In genomic region chr1:67723126-67723525, GRCh38 we compare ENCODE assay signal across 15 cellular contexts. TPM values are rescaled to one million over a fixed set of nuclear protein-coding genes. Genes with fewer than 3 reads are reported as not detected.
DNase-seq lines count a peak whose midpoint lies in the region; ATAC-seq and TF ChIP-seq lines count a peak whose summit lies in the region.
"Had no signal": no experiment of that assay in that cellular context is flagged by ENCODE, and none has a peak within 500 bp of the region (broad histone marks: within the 10 kb centered on the region; RNA-seq: fewer than 3 reads in every experiment).

No MANE protein-coding gene starts in this region.

- CTCF ChIA-PET in PC-9 (lab: Charles Lee) = no interaction called here

- peak overlapping the region; percentile 24; the same call in 1 of the 2 replicates for H3K27ac ChIP-seq in PC-9
- peak overlapping the region; percentile 96 for H3K27ac ChIP-seq in epithelial cell of prostate
- peak overlapping the region; percentile 20 for H3K27ac ChIP-seq in psoas muscle
- H3K27ac ChIP-seq in body of pancreas = peak overlapping the region in 1 of 4 donors; percentile 43
- H3K27ac ChIP-seq: prostate gland had no signal

- no peaks in the 10 kb centered on the region for H3K9me2 ChIP-seq in PC-9 (ENCODE audit: insufficient read depth)

- 85 to 92% (median 86%) methylated on average over 1 of the region's 1 CpG for WGBS in psoas muscle, 3 donors
- WGBS in body of pancreas, 2 donors = 82 to 83% methylated on average over 1 of the region's 1 CpG

- no peak overlapping the region for H2AFZ ChIP-seq in PC-9

- no peak for TF ChIP-seq POLR2A in body of pancreas (IDR thresholded peaks at IDR 0.05)

- peaks cover 3% of the 10 kb centered on the region; the same call in 1 of the 2 replicates for H3F3A ChIP-seq in PC-9 (ENCODE audit: insufficient read depth, low read depth)

- peak; percentile 4 for ATAC-seq in GM18867 (IDR thresholded peaks at IDR 0.05; ENCODE audit: unreplicated experiment)
- ATAC-seq in psoas muscle = no peak
- no peak for ATAC-seq in body of pancreas

- no TSS peak for BruUV-seq in PC-9 (replicated peaks; lab: Mats Ljungman, UMichigan)

- TF ChIP-seq CTCF in PC-9 (conservative IDR thresholded peaks at IDR 0.05) (no peak), psoas muscle (IDR thresholded peaks at IDR 0.05) (no peak), body of pancreas (IDR thresholded peaks at IDR 0.05) (no peak)

- peaks cover 6% of the 10 kb centered on the region; the same call in 1 of the 2 replicates for H3K9me3 ChIP-seq in PC-9 (ENCODE audit: insufficient read depth, low read depth)
- H3K9me3 ChIP-seq in psoas muscle = no peaks in the 10 kb centered on the region
- no peaks in the 10 kb centered on the region for H3K9me3 ChIP-seq in body of pancreas
- H3K9me3 ChIP-seq: mucosa of descending colon, prostate gland, SJCRH30 had no signal

- no peaks in the 10 kb centered on the region for H3K79me2 ChIP-seq in PC-9 (ENCODE audit: low read depth)

- H3K27me3 ChIP-seq in PC-9 (ENCODE audit: insufficient read depth, low read depth) (no peaks in the 10 kb centered on the region), psoas muscle (ENCODE audit: insufficient read depth in 3 of 3, low read length in 2 of 3) (no peaks in the 10 kb centered on the region), body of pancreas (no peaks in the 10 kb centered on the region)
- H3K27me3 ChIP-seq: SJCRH30 had no signal

- H3K36me3 ChIP-seq in PC-9 (ENCODE audit: low read depth) (peaks cover 4% of the 10 kb centered on the region; the same call in 1 of the 2 replicates), psoas muscle (ENCODE audit: insufficient read depth in 1 of 2, low read depth in 1 of 2) (no peaks in the 10 kb centered on the region), body of pancreas (replicated peaks in 1 of 2; ENCODE audit: insufficient read depth in 1 of 2, low read depth in 2 of 2) (no peaks in the 10 kb centered on the region)
- H3K36me3 ChIP-seq: prostate gland, SJCRH30 had no signal

- H3K4me1 ChIP-seq in PC-9 (replicated peaks; ENCODE audit: insufficient read depth) (peaks cover 32% of the 10 kb centered on the region), psoas muscle (peaks cover 27% of the 10 kb centered on the region), body of pancreas (peaks cover 18% of the 10 kb centered on the region)
- H3K4me1 ChIP-seq: prostate gland had no signal

- no peak overlapping the region for H3K4me2 ChIP-seq in PC-9

- DNase-seq in PC-9 (no peak), epithelial cell of prostate (ENCODE audit: low read depth, low spot score) (no peak), psoas muscle (no peak), body of pancreas (no peak), EL (no peak), NCI-H2227 (lab: John Stamatoyannopoulos, UW; ENCODE audit: unreplicated experiment) (no peak)
- DNase-seq in activated CD4-positive, alpha-beta T cell treated with anti-CD3 and anti-CD28 coated beads, Interleukin-2, amount 50 U/mL, for 4 hours = no peak
- DNase-seq: activated CD4-positive, alpha-beta T cell treated with anti-CD3 and anti-CD28 coated beads, Interleukin-2, amount 10 ng/mL, durations not matched to agents 7 days and 5 days; MM.1S; mucosa of descending colon; NCI-H1436 treated with DMSO at 0.1 percent for 48 hours; NCI-H2171; SJCRH30 had no signal

- intact Hi-C loops in PC-9 (cut with micrococcal nuclease; ENCODE audit: unreplicated experiment) (no loop called here), psoas muscle (cut with DNase I) (no loop called here), body of pancreas (cut with DNase I) (no loop called here)

- POLR2A ChIA-PET in PC-9 (lab: Charles Lee; ENCODE audit: unreplicated experiment) = interaction anchor here (0.6 to 1.0 kb wide), 3 partner anchors 29 to 1162 kb away, joined by 3 to 11 read pairs (median 3); no protein-coding TSS in a partner anchor

- H3K4me3 ChIP-seq in PC-9 = no peak overlapping the region
- no peak overlapping the region for H3K4me3 ChIP-seq in psoas muscle
- H3K4me3 ChIP-seq in body of pancreas = no peak overlapping the region
- H3K4me3 ChIP-seq: mucosa of descending colon, prostate gland, SJCRH30 had no signal

- H4K20me1 ChIP-seq in PC-9 (ENCODE audit: insufficient read depth) = no peaks in the 10 kb centered on the region

RNA-seq across cellular contexts. Expression of gene GADD45A, which starts 38.1 kb away (rescaled TPM):
- total RNA-seq in PC-9 (2021) = 63.6 and 112 TPM in 2 replicates
- total RNA-seq in psoas muscle = 100 to 1,000 TPM in 3 of 4 donors, 10 to 100 TPM in 1; 93.5 to 505 (median 230) TPM
- 100 to 1,000 TPM in 2 of 3 donors, 10 to 100 TPM in 1; 88.8 to 248 (median 197) TPM for polyA plus RNA-seq in psoas muscle
- total RNA-seq in body of pancreas = 10 to 100 TPM; 18.5 to 28.3 TPM
